9 cellular contexts compared by ENCODE assay signal in genomic region chr22:30196867-30197336, GRCh38. TPM values are rescaled to one million over a fixed set of nuclear protein-coding genes. Genes with fewer than 3 reads are reported as not detected.
DNase-seq lines count a peak whose midpoint lies in the region; ATAC-seq and TF ChIP-seq lines count a peak whose summit lies in the region.
"Had no signal": no experiment of that assay in that cellular context is flagged by ENCODE, and none has a peak within 500 bp of the region (broad histone marks: within the 10 kb centered on the region; RNA-seq: fewer than 3 reads in every experiment).

No MANE protein-coding gene starts in this region.

- peak overlapping the region; percentile 66 for H3K4me3 Mint-ChIP-seq in T-helper 17 cell

- H3K9me2 ChIP-seq in GM23248 (ENCODE audit: insufficient read depth): no peaks in the 10 kb centered on the region

- H3K36me3 ChIP-seq in GM23248 (ENCODE audit: low read depth) (no peaks in the 10 kb centered on the region), gastrocnemius medialis (no peaks in the 10 kb centered on the region)

- in situ Hi-C loops in GM23248 (cut with MboI): no loop called here
- in situ Hi-C loops in gastrocnemius medialis (cut with MboI; ENCODE audit: low sequenced_read_pairs in 4 of 4): no loop called here

- H3K27ac ChIP-seq in GM23248 (peak overlapping the region; percentile 99), gastrocnemius medialis (peak overlapping the region; percentile 56 to 76 (median 64))

- peak overlapping the region; percentile 94 for H3K27ac Mint-ChIP-seq in T-helper 17 cell

- H4K20me1 ChIP-seq in GM23248 (ENCODE audit: insufficient read depth): no peaks in the 10 kb centered on the region

- ATAC-seq in T-helper 17 cell: no peak
- no peak for ATAC-seq in gastrocnemius medialis

- DNase-seq in GM23248 (no peak), T-helper 17 cell (no peak), foreskin fibroblast (no peak), gastrocnemius medialis (no peak), NCI-H2227 (lab: John Stamatoyannopoulos, UW; ENCODE audit: unreplicated experiment) (no peak), NCI-H187 (lab: John Stamatoyannopoulos, UW) (no peak), SW480 (ENCODE audit: low spot score) (no peak), retina (no peak)
- DNase-seq: NCI-H524 treated with DMSO at 0.1 percent for 48 hours had no signal

- H3K9me3 ChIP-seq in GM23248 (ENCODE audit: low read depth) (no peaks in the 10 kb centered on the region), T-helper 17 cell (ENCODE audit: control insufficient read depth, low read length, poor library complexity, severe bottlenecking) (no peaks in the 10 kb centered on the region), gastrocnemius medialis (no peaks in the 10 kb centered on the region)

- H3K4me2 ChIP-seq in GM23248 (ENCODE audit: unreplicated experiment): peak overlapping the region; percentile 56

- H3K27me3 ChIP-seq in GM23248 (replicated peaks; ENCODE audit: insufficient read depth) (no peaks in the 10 kb centered on the region), gastrocnemius medialis (peaks cover 0 to 15% (median 0%) of the 10 kb centered on the region in 3 donors)

- H3K27me3 Mint-ChIP-seq in T-helper 17 cell: no peaks in the 10 kb centered on the region

- TF ChIP-seq CTCF in foreskin fibroblast (IDR thresholded peaks at IDR 0.05; ENCODE audit: low read depth, low read length) (no peak), gastrocnemius medialis (IDR thresholded peaks at IDR 0.05 in 4 of 5, conservative IDR thresholded peaks at IDR 0.05 in 1 of 5) (no peak)

- WGBS in GM23248 (ENCODE audit: low coverage in 1 of 2, low lambda C conversion rate in 2 of 2, missing lambda C conversion rate in 2 of 2), 2 experiments: 0% methylated on average over 2 of the region's 2 CpGs

- H3K4me1 Mint-ChIP-seq in T-helper 17 cell: peaks cover 45% of the 10 kb centered on the region

- H3K79me2 ChIP-seq in GM23248 (ENCODE audit: insufficient read depth): no peaks in the 10 kb centered on the region

- no peak overlapping the region for H2AFZ ChIP-seq in GM23248

- peaks cover 37% of the 10 kb centered on the region for H3F3A ChIP-seq in GM23248 (ENCODE audit: insufficient read depth)

- H3K4me1 ChIP-seq in GM23248 (ENCODE audit: insufficient read depth) (peaks cover 32% of the 10 kb centered on the region), gastrocnemius medialis (peaks cover 7 to 12% of the 10 kb centered on the region in 2 donors)

- intact Hi-C loops in gastrocnemius medialis (cut with DNase I; ENCODE audit: low total_unique reads): no loop called here

- TF ChIP-seq POLR2A in gastrocnemius medialis (IDR thresholded peaks at IDR 0.05): no peak

- H3K4me3 ChIP-seq in GM23248 (peak overlapping the region; percentile 28), foreskin fibroblast (ENCODE audit: low read depth in 1 of 2, low read length in 2 of 2) (peak overlapping the region; percentile 1 to 39), gastrocnemius medialis (no peak overlapping the region)

- peaks cover 2% of the 10 kb centered on the region for H3K36me3 Mint-ChIP-seq in T-helper 17 cell (ENCODE audit: low read depth)

- H3K9ac ChIP-seq in GM23248: peak overlapping the region; percentile 84

RNA-seq across cellular contexts. Expression of gene LIF, which starts 49.7 kb away (rescaled TPM):
- 1.6 and 1.9 TPM in 2 replicates for total RNA-seq in GM23248 (2014; rRNA removed; shearing (Covaris generic))
- polyA plus RNA-seq in GM23248 (2016; fragmentation: Nextera tagmentation; extraction: Ambion mirVana): 1.0 and 1.4 TPM in 2 replicates
- total RNA-seq in T-helper 17 cell (1 to 10 TPM; 1.8 to 5.3 TPM), gastrocnemius medialis (not detected)

Comparison
In these comparisons a context has a peak if more than half of its experiments do, and no peak if none do; other contexts are left out.
1. H3K4me3 ChIP-seq: peak in GM23248 (single experiment) and foreskin fibroblast (2 of 2); none in gastrocnemius medialis (0 of 4).